Comparison of ENCODE assay signal across 14 cellular contexts in genomic region chr13:85261757-85262346, GRCh38.
DNase-seq lines count a peak whose midpoint lies in the region; ATAC-seq, FAIRE-seq and TF ChIP-seq lines count a peak whose summit lies in the region.
"Had no signal": no experiment of that assay in that cellular context is flagged by ENCODE, and none has a peak within 500 bp of the region (broad histone marks: within the 10 kb centered on the region; RNA-seq: fewer than 3 reads in every experiment).

No MANE protein-coding gene starts in this region.

- H3K4me3 ChIP-seq in bronchial epithelial cell (ENCODE audit: low read depth, low read length) (no peak overlapping the region), thyroid gland (replicated peaks in 1 of 3) (no peak overlapping the region), tibial artery (no peak overlapping the region)
- H3K4me3 ChIP-seq: gastrocnemius medialis, transverse colon had no signal

- H3K36me3 ChIP-seq in bronchial epithelial cell (ENCODE audit: control insufficient read depth, insufficient read depth, low read length), result no peaks in the 10 kb centered on the region
- no peaks in the 10 kb centered on the region for H3K36me3 ChIP-seq in thyroid gland
- H3K36me3 ChIP-seq in tibial artery, result no peaks in the 10 kb centered on the region
- H3K36me3 ChIP-seq: gastrocnemius medialis, transverse colon had no signal

- no peak for ATAC-seq in HG03354 (IDR thresholded peaks at IDR 0.05; ENCODE audit: poor library complexity, severe bottlenecking, unreplicated experiment)
- ATAC-seq: gastrocnemius medialis had no signal

- DNase-seq in NOMO-1 treated with DMSO at 0.1 percent for 48 hours (lab: John Stamatoyannopoulos, UW; ENCODE audit: unreplicated experiment), result peak; percentile 4
- DNase-seq in NOMO-1 treated with dmso at 0.1 percent for 144 hours (lab: John Stamatoyannopoulos, UW; ENCODE audit: unreplicated experiment), result no peak
- peak; percentile 22 for DNase-seq in NCI-H82 treated with DMSO at 0.1 percent for 48 hours (lab: John Stamatoyannopoulos, UW; ENCODE audit: unreplicated experiment)
- DNase-seq in bronchial epithelial cell (ENCODE audit: low read depth), result peak; percentile 26
- no peak for DNase-seq in thyroid gland
- DNase-seq in tibial artery, result no peak
- DNase-seq in stimulated activated CD8-positive, alpha-beta memory T cell treated with anti-CD3 and anti-CD28 coated beads, Interleukin-4, amount 100 ng/mL, for 48 hours, result no peak
- DNase-seq: activated CD4-positive, CD25-positive, alpha-beta regulatory T cell; activated naive CD8-positive, alpha-beta T cell treated with anti-CD3 and anti-CD28 coated beads for 36 hours; gastrocnemius medialis; NCI-H1417 treated with DMSO at 0.1 percent for 48 hours; stimulated activated CD4-positive, alpha-beta T cell treated with anti-CD3 and anti-CD28 coated beads, Interleukin-2, amount 100 ng/mL, for 24 hours; transverse colon had no signal

- H3K9me3 ChIP-seq in thyroid gland, result no peaks in the 10 kb centered on the region
- no peaks in the 10 kb centered on the region for H3K9me3 ChIP-seq in tibial artery
- H3K9me3 ChIP-seq: gastrocnemius medialis, transverse colon had no signal

- WGBS in thyroid gland, 2 donors, result 30 to 33% methylated on average over 1 of the region's 1 CpG

- FAIRE-seq in bronchial epithelial cell (lab: Jason Lieb, UNC), result no peak

- TF ChIP-seq CTCF in bronchial epithelial cell (IDR thresholded peaks at IDR 0.05; ENCODE audit: insufficient read depth, low read length, severe bottlenecking) (peak; percentile 42), thyroid gland (IDR thresholded peaks at IDR 0.05) (peak in 5 of 6 experiments; percentile 7 to 54 (median 39)), tibial artery (IDR thresholded peaks at IDR 0.05) (no peak)

- H3K27ac ChIP-seq in thyroid gland (no peak overlapping the region), tibial artery (no peak overlapping the region)
- H3K27ac ChIP-seq: gastrocnemius medialis, transverse colon had no signal

- H3K4me1 ChIP-seq in thyroid gland (no peaks in the 10 kb centered on the region), tibial artery (no peaks in the 10 kb centered on the region)
- H3K4me1 ChIP-seq: gastrocnemius medialis, transverse colon had no signal

- intact Hi-C loops in thyroid gland (cut with DNase I) (no loop called here), tibial artery (cut with DNase I; ENCODE audit: low total_unique reads) (no loop called here)

- no peak for TF ChIP-seq POLR2A in thyroid gland (IDR thresholded peaks at IDR 0.05)

- H3K27me3 ChIP-seq in bronchial epithelial cell (ENCODE audit: control insufficient read depth, insufficient read depth, low read length) (no peaks in the 10 kb centered on the region), thyroid gland (no peaks in the 10 kb centered on the region), tibial artery (no peaks in the 10 kb centered on the region)
- H3K27me3 ChIP-seq: gastrocnemius medialis, transverse colon had no signal

Comparison
In these comparisons a context has a peak if more than half of its experiments do, and no peak if none do; other contexts are left out.
1. DNase-seq: peak in NOMO-1 treated with DMSO at 0.1 percent for 48 hours (single experiment), NCI-H82 treated with DMSO at 0.1 percent for 48 hours (single experiment) and bronchial epithelial cell (single experiment); none in NOMO-1 treated with dmso at 0.1 percent for 144 hours (single experiment), thyroid gland (0 of 2), tibial artery (0 of 2) and stimulated activated CD8-positive, alpha-beta memory T cell treated with anti-CD3 and anti-CD28 coated beads, Interleukin-4, amount 100 ng/mL, for 48 hours (single experiment).
2. CTCF ChIP-seq: peak in bronchial epithelial cell (single experiment) and thyroid gland (5 of 6); none in tibial artery (0 of 2).